In genomic region chr5:116766470-116766947, GRCh38 we compare ENCODE assay signal across 8 cellular contexts.
DNase-seq lines count a peak whose midpoint lies in the region; ATAC-seq and TF ChIP-seq lines count a peak whose summit lies in the region.

No MANE protein-coding gene starts in this region.

- no peak overlapping the region for H3K4me3 Mint-ChIP-seq in chondrocyte (ENCODE audit: unreplicated experiment)

- no peaks in the 10 kb centered on the region for H3K27me3 Mint-ChIP-seq in chondrocyte (ENCODE audit: low read depth)

- H3K9me3 Mint-ChIP-seq in chondrocyte (ENCODE audit: low read depth) = no peaks in the 10 kb centered on the region

- no peak overlapping the region for H3K4me3 ChIP-seq in retinal pigment epithelial cell (ENCODE audit: low read length)

- in situ Hi-C loops in GM13977 (cut with MboI; ENCODE audit: low pct_unique_long_range_greater_than_20kb, low sequenced_read_pairs, unreplicated experiment) = no loop called here

- peaks cover 32% of the 10 kb centered on the region for H3K4me1 Mint-ChIP-seq in chondrocyte (ENCODE audit: low read depth)

- DNase-seq in GM13977 (ENCODE audit: low spot score) (peak; percentile 50), HuH-7.5 (ENCODE audit: low spot score) (peak; percentile 19), chondrocyte (ENCODE audit: low spot score) (no peak), retinal pigment epithelial cell (ENCODE audit: low read depth) (peak; percentile 38), GF-D8 (lab: John Stamatoyannopoulos, UW) (no peak)
- DNase-seq in activated CD4-positive, alpha-beta T cell treated with anti-CD3 and anti-CD28 coated beads, Interleukin-2, amount 50 U/mL, for 4 hours = no peak
- DNase-seq in activated CD8-positive, alpha-beta memory T cell treated with anti-CD3 and anti-CD28 coated beads, Interleukin-2, amount 50 U/mL, for 48 hours = no peak

- no peaks in the 10 kb centered on the region for H3K36me3 Mint-ChIP-seq in chondrocyte (ENCODE audit: low read depth)

- peak overlapping the region; percentile 71 for H3K27ac Mint-ChIP-seq in chondrocyte (ENCODE audit: unreplicated experiment)

- peak; percentile 56 for ATAC-seq in GM21717 (IDR thresholded peaks at IDR 0.05; ENCODE audit: unreplicated experiment)

- TF ChIP-seq CTCF in GM13977 (IDR thresholded peaks at IDR 0.05; ENCODE audit: extremely low read depth, insufficient read depth, missing control alignments) = no peak
- TF ChIP-seq CTCF in chondrocyte (IDR thresholded peaks at IDR 0.05) = no peak
- TF ChIP-seq CTCF in retinal pigment epithelial cell (conservative IDR thresholded peaks at IDR 0.05; ENCODE audit: low read depth, low read length) = no peak

Comparison
In these comparisons a context has a peak if more than half of its experiments do, and no peak if none do; other contexts are left out.
1. DNase-seq: peak in GM13977 (single experiment), HuH-7.5 (single experiment) and retinal pigment epithelial cell (single experiment); none in chondrocyte (single experiment), activated CD4-positive, alpha-beta T cell treated with anti-CD3 and anti-CD28 coated beads, Interleukin-2, amount 50 U/mL, for 4 hours (0 of 2), activated CD8-positive, alpha-beta memory T cell treated with anti-CD3 and anti-CD28 coated beads, Interleukin-2, amount 50 U/mL, for 48 hours (single experiment) and GF-D8 (single experiment).